Comparison of ENCODE assay signal across 8 cellular contexts in genomic region chr15:101333907-101334789, GRCh38. TPM values are rescaled to one million over a fixed set of nuclear protein-coding genes. Genes with fewer than 3 reads are reported as not detected.
DNase-seq lines count a peak whose midpoint lies in the region; ATAC-seq and TF ChIP-seq lines count a peak whose summit lies in the region.
"Not testable (repeated sequence)": the region's sequence is repeated elsewhere in the genome, so short reads cannot be mapped to it uniquely, and the experiment has no call there.

No MANE protein-coding gene starts in this region.

- CTCF ChIA-PET in CD4-positive, alpha-beta T cell (lab: Charles Lee) = interaction anchor here (1.3 kb wide), 1 partner anchor 13 kb away, joined by 4 read pairs; no protein-coding TSS in a partner anchor
- CTCF ChIA-PET in activated CD4-positive, alpha-beta memory T cell treated with anti-CD3 and anti-CD28 coated beads for 36 hours (lab: Charles Lee) = interaction anchor here (0.7 to 4.4 kb wide), 2 partner anchors 14 to 437 kb away, joined by 3 to 23 read pairs; no protein-coding TSS in a partner anchor

- peaks cover 11% of the 10 kb centered on the region for H3K9me3 ChIP-seq in CD4-positive, alpha-beta T cell (ENCODE audit: control insufficient read depth, low read length)
- not testable (repeated sequence) for H3K9me3 ChIP-seq in SK-N-MC (ENCODE audit: low read depth, low read length)

- intact Hi-C loops in CD4-positive, alpha-beta T cell (cut with DNase I, micrococcal nuclease) = loop anchor here in 1 of 2 experiments (2.0 to 5.0 kb wide), 2 partner anchors 37 to 57 kb away; partner anchors contain the start of genes SELENOS and SNRPA1
- intact Hi-C loops in activated CD4-positive, alpha-beta memory T cell treated with anti-CD3 and anti-CD28 coated beads for 36 hours (cut with micrococcal nuclease) = loop anchor here (1.0 kb wide), 1 partner anchor 318 kb away; the partner anchor contains the start of gene TM2D3

- TF ChIP-seq EP300 in Ishikawa (IDR thresholded peaks at IDR 0.05; ENCODE audit: borderline replicate concordance) = not testable (repeated sequence)

- peak; percentile 98 for ATAC-seq in CD4-positive, alpha-beta T cell (ENCODE audit: poor library complexity)
- ATAC-seq in GM21367 (IDR thresholded peaks at IDR 0.05; ENCODE audit: unreplicated experiment) = peak; percentile 77
- peak; percentile 91 to 97 for ATAC-seq in activated naive CD4-positive, alpha-beta T cell treated with anti-CD3 and anti-CD28 coated beads, Interleukin-2, amount 50 U/mL, for 72 hours
- ATAC-seq in naive B cell (ENCODE audit: low read depth in 2 of 2) = peak; percentile 98 to 99

- H3K27me3 Mint-ChIP-seq in CD4-positive, alpha-beta T cell = peaks cover 23% of the 10 kb centered on the region
- H3K27me3 Mint-ChIP-seq in activated CD4-positive, alpha-beta memory T cell treated with anti-CD3 and anti-CD28 coated beads for 36 hours = not testable (repeated sequence)
- H3K27me3 Mint-ChIP-seq in naive B cell = peaks cover 16 to 30% (median 17%) of the 10 kb centered on the region in 3 donors

- not testable (repeated sequence) for H3K9me3 Mint-ChIP-seq in CD4-positive, alpha-beta T cell
- peaks cover 23% of the 10 kb centered on the region for H3K9me3 Mint-ChIP-seq in activated CD4-positive, alpha-beta memory T cell treated with anti-CD3 and anti-CD28 coated beads for 36 hours
- peaks cover 13 to 22% of the 10 kb centered on the region in 2 donors for H3K9me3 Mint-ChIP-seq in activated naive CD4-positive, alpha-beta T cell treated with anti-CD3 and anti-CD28 coated beads, Interleukin-2, amount 50 U/mL, for 72 hours
- peaks cover 5 to 37% (median 14%) of the 10 kb centered on the region in 7 donors for H3K9me3 Mint-ChIP-seq in naive B cell

- H3K4me3 ChIP-seq in SK-N-MC = 0 out of 2 replicates have a peak overlapping the region, but pooled peaks have one; percentile 5

- H3K27me3 ChIP-seq in CD4-positive, alpha-beta T cell (ENCODE audit: control insufficient read depth, insufficient read depth, low read length) = peaks cover 12% of the 10 kb centered on the region

- H3K4me3 Mint-ChIP-seq in CD4-positive, alpha-beta T cell = not testable (repeated sequence)
- H3K4me3 Mint-ChIP-seq in activated CD4-positive, alpha-beta memory T cell treated with anti-CD3 and anti-CD28 coated beads for 36 hours = peak overlapping the region; percentile 35
- peak overlapping the region in 3 of 8 donors; percentile 3 to 47 (median 25) for H3K4me3 Mint-ChIP-seq in naive B cell

- not testable (repeated sequence) for H3K36me3 ChIP-seq in SK-N-MC (ENCODE audit: insufficient read depth, low read length)

- peaks cover 17% of the 10 kb centered on the region for H3K36me3 Mint-ChIP-seq in CD4-positive, alpha-beta T cell (ENCODE audit: low read depth)
- not testable (repeated sequence) for H3K36me3 Mint-ChIP-seq in activated CD4-positive, alpha-beta memory T cell treated with anti-CD3 and anti-CD28 coated beads for 36 hours; naive B cell
- H3K36me3 Mint-ChIP-seq in activated naive CD4-positive, alpha-beta T cell treated with anti-CD3 and anti-CD28 coated beads, Interleukin-2, amount 50 U/mL, for 72 hours = peaks cover 12 to 32% of the 10 kb centered on the region in 2 donors

- DNase-seq in CD4-positive, alpha-beta T cell = peak in 9 of 10 experiments; percentile 18 to 70 (median 30)
- DNase-seq in SK-N-MC (ENCODE audit: low read depth, low spot score) = not testable (repeated sequence)
- peak; percentile 73 for DNase-seq in activated CD4-positive, alpha-beta memory T cell treated with anti-CD3 and anti-CD28 coated beads for 36 hours
- peak; percentile 31 to 62 for DNase-seq in activated naive CD4-positive, alpha-beta T cell treated with anti-CD3 and anti-CD28 coated beads, Interleukin-2, amount 50 U/mL, for 72 hours (ENCODE audit: low spot score in 2 of 2)
- DNase-seq in naive B cell = peak; percentile 47
- DNase-seq in stimulated activated CD8-positive, alpha-beta memory T cell treated with anti-CD3 and anti-CD28 coated beads, Interleukin-15, amount 100 ng/mL, for 1 hour (ENCODE audit: low read depth) = peak; percentile 16

- TF ChIP-seq RAD21 in Ishikawa (IDR thresholded peaks at IDR 0.05; ENCODE audit: low read depth) = not testable (repeated sequence)

- H3K4me1 Mint-ChIP-seq in CD4-positive, alpha-beta T cell (ENCODE audit: low read depth) = peaks cover 14% of the 10 kb centered on the region
- peaks cover 12% of the 10 kb centered on the region for H3K4me1 Mint-ChIP-seq in activated CD4-positive, alpha-beta memory T cell treated with anti-CD3 and anti-CD28 coated beads for 36 hours (ENCODE audit: low read depth)
- H3K4me1 Mint-ChIP-seq in naive B cell = peaks cover 6 to 14% (median 14%) of the 10 kb centered on the region in 3 donors

- H3K9ac ChIP-seq in SK-N-MC (ENCODE audit: insufficient read length) = not testable (repeated sequence)

- TF ChIP-seq CTCF in CD4-positive, alpha-beta T cell (IDR thresholded peaks at IDR 0.05) = not testable (repeated sequence)

- POLR2A ChIA-PET in CD4-positive, alpha-beta T cell (lab: Charles Lee) = interaction anchor here (0.7 to 2.4 kb wide), 4 partner anchors 14 to 92 kb away, joined by 3 to 24 read pairs (median 6); partner anchors contain the start of genes CHSY1 and SNRPA1
- POLR2A ChIA-PET in activated CD4-positive, alpha-beta memory T cell treated with anti-CD3 and anti-CD28 coated beads for 36 hours (lab: Charles Lee) = interaction anchor here (0.5 to 1.9 kb wide), 3 partner anchors 14 to 83 kb away, joined by 3 to 7 read pairs (median 5); partner anchors contain the start of gene SNRPA1

- H3K27ac ChIP-seq in CD4-positive, alpha-beta T cell (ENCODE audit: low read depth, low read length) = peak overlapping the region; percentile 77
- not testable (repeated sequence) for H3K27ac ChIP-seq in SK-N-MC

- peak overlapping the region; percentile 90 for H3K27ac Mint-ChIP-seq in CD4-positive, alpha-beta T cell
- H3K27ac Mint-ChIP-seq in activated CD4-positive, alpha-beta memory T cell treated with anti-CD3 and anti-CD28 coated beads for 36 hours = peak overlapping the region; percentile 83
- peak overlapping the region; percentile 79 to 90 for H3K27ac Mint-ChIP-seq in activated naive CD4-positive, alpha-beta T cell treated with anti-CD3 and anti-CD28 coated beads, Interleukin-2, amount 50 U/mL, for 72 hours
- peak overlapping the region; percentile 60 to 92 (median 75) for H3K27ac Mint-ChIP-seq in naive B cell

TF ChIP-seq in Ishikawa, 13 proteins besides CTCF, POLR2A, EP300 and RAD21:
- 0 out of 2 replicates have a peak, but pooled peaks have one; percentile 22 for TF ChIP-seq TCF12 (IDR thresholded peaks at IDR 0.05; ENCODE audit: low read depth)

RNA-seq across cellular contexts. Expression of gene SNRPA1, which starts 39.1 kb away (rescaled TPM):
- 100 to 1,000 TPM; 214 to 222 TPM for total RNA-seq in CD4-positive, alpha-beta T cell
- 100 to 1,000 TPM; 167 to 173 TPM for total RNA-seq in activated CD4-positive, alpha-beta memory T cell treated with anti-CD3 and anti-CD28 coated beads for 36 hours
- total RNA-seq in activated naive CD4-positive, alpha-beta T cell treated with anti-CD3 and anti-CD28 coated beads, Interleukin-2, amount 50 U/mL, for 72 hours = 100 to 1,000 TPM; 163 to 174 TPM
- 10 to 100 TPM; 60.4 to 74.7 (median 66.6) TPM for polyA plus RNA-seq in naive B cell (ENCODE audit: low read depth in 6 of 6)

RNA-seq across cellular contexts. Expression of gene SELENOS, which starts 56.9 kb away (rescaled TPM):
- total RNA-seq in CD4-positive, alpha-beta T cell = 10 to 100 TPM; 41.7 to 48.5 TPM
- total RNA-seq in activated CD4-positive, alpha-beta memory T cell treated with anti-CD3 and anti-CD28 coated beads for 36 hours = 10 to 100 TPM; 30.9 to 31.7 TPM
- total RNA-seq in activated naive CD4-positive, alpha-beta T cell treated with anti-CD3 and anti-CD28 coated beads, Interleukin-2, amount 50 U/mL, for 72 hours = 10 to 100 TPM; 18.4 to 22.6 TPM
- 10 to 100 TPM; 25.7 to 49.7 (median 40.0) TPM for polyA plus RNA-seq in naive B cell (ENCODE audit: low read depth in 6 of 6)
